In the genomic region with DNA sequence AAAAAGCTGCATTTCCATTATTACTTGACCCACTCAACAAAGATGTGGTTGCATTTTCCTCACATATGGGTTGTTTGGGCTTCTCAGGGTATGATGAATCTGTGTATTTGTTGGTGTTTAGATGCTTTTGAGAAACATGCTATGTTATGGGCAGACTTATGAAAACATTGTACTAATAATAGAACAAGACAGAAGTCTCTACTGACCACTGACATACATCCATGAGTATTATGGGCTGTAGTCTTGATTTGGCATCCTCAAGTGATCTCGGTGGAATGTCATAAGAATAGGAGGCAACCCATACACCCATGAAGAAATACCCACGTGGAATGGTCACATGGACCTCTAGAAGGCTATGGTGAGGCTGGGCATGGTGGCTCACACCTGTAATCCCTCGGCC, we compare ENCODE assay signal across 25 cellular contexts.
"Had no signal": no experiment of that assay in that cellular context is flagged by ENCODE, and none has a peak within 500 bp of the region (broad histone marks: within the 10 kb centered on the region; RNA-seq: fewer than 3 reads in every experiment).

No MANE protein-coding gene starts in this region.

- H3K27ac Mint-ChIP-seq: endodermal cell; memory B cell; mesothelial cell of epicardium; naive thymus-derived CD4-positive, alpha-beta T cell; stimulated activated naive B cell treated with anti-CD40 and anti-IgM and Interleukin-4, amounts not matched to agents 10 μg/mL and 1 μg/mL and 100 μg/mL, for 72 hours; stimulated activated naive CD8-positive, alpha-beta T cell treated with anti-CD3 and anti-CD28 coated beads, Interleukin-15, Interleukin-2, amounts not matched to agents 100 ng/mL and 50 ng/mL, for 24 hours had no signal

- H3K36me3 ChIP-seq: colonic mucosa, gastroesophageal sphincter, heart left ventricle, ovary, right lobe of liver, suprapubic skin had no signal

- H3K4me1 Mint-ChIP-seq: endodermal cell; memory B cell; mesothelial cell of epicardium; naive thymus-derived CD4-positive, alpha-beta T cell; stimulated activated naive B cell treated with anti-CD40 and anti-IgM and Interleukin-4, amounts not matched to agents 10 μg/mL and 1 μg/mL and 100 μg/mL, for 72 hours had no signal

- H3K9me3 Mint-ChIP-seq: dendritic cell treated with granulocyte-macrophage colony-stimulating factor and Interleukin-4, amounts not matched to agents 40 ng/mL and 50 ng/mL, for 4 days; endodermal cell; memory B cell; mesothelial cell of epicardium; naive thymus-derived CD4-positive, alpha-beta T cell; stimulated activated naive CD8-positive, alpha-beta T cell treated with anti-CD3 and anti-CD28 coated beads, Interleukin-15, Interleukin-2, amounts not matched to agents 100 ng/mL and 50 ng/mL, for 24 hours had no signal

- H3K27me3 ChIP-seq: colonic mucosa, gastroesophageal sphincter, heart left ventricle, hepatocyte, ovary, right lobe of liver, suprapubic skin had no signal

- H3K4me1 ChIP-seq: colonic mucosa, gastroesophageal sphincter, right lobe of liver, suprapubic skin had no signal

- H3K27me3 Mint-ChIP-seq: dendritic cell treated with granulocyte-macrophage colony-stimulating factor and Interleukin-4, amounts not matched to agents 40 ng/mL and 50 ng/mL, for 4 days; naive thymus-derived CD4-positive, alpha-beta T cell; stimulated activated naive B cell treated with anti-CD40 and anti-IgM and Interleukin-4, amounts not matched to agents 10 μg/mL and 1 μg/mL and 100 μg/mL, for 72 hours; stimulated activated naive CD8-positive, alpha-beta T cell treated with anti-CD3 and anti-CD28 coated beads, Interleukin-15, Interleukin-2, amounts not matched to agents 100 ng/mL and 50 ng/mL, for 24 hours had no signal

- H3K4me3 ChIP-seq: colonic mucosa, gastroesophageal sphincter, heart left ventricle, hepatocyte, lung, mucosa of descending colon, ovary, right lobe of liver, suprapubic skin had no signal

- H3K9me3 ChIP-seq: colonic mucosa, gastroesophageal sphincter, heart left ventricle, mucosa of descending colon, ovary, right lobe of liver, suprapubic skin had no signal

- H3K27ac ChIP-seq: colonic mucosa, epithelial cell of prostate, gastroesophageal sphincter, hepatocyte, right lobe of liver, suprapubic skin had no signal

- H3K4me3 Mint-ChIP-seq: dendritic cell treated with granulocyte-macrophage colony-stimulating factor and Interleukin-4, amounts not matched to agents 40 ng/mL and 50 ng/mL, for 4 days; endodermal cell; memory B cell; mesothelial cell of epicardium; naive thymus-derived CD4-positive, alpha-beta T cell; stimulated activated naive B cell treated with anti-CD40 and anti-IgM and Interleukin-4, amounts not matched to agents 10 μg/mL and 1 μg/mL and 100 μg/mL, for 72 hours; stimulated activated naive CD8-positive, alpha-beta T cell treated with anti-CD3 and anti-CD28 coated beads, Interleukin-15, Interleukin-2, amounts not matched to agents 100 ng/mL and 50 ng/mL, for 24 hours had no signal

- DNase-seq: colonic mucosa; effector CD8-positive, alpha-beta T cell; endodermal cell; foreskin fibroblast; heart left ventricle; kidney; mucosa of descending colon; naive thymus-derived CD4-positive, alpha-beta T cell; occipital lobe; posterior cingulate gyrus; right lobe of liver; stimulated activated naive B cell treated with anti-CD40 and anti-IgM and Interleukin-4, amounts not matched to agents 10 μg/mL and 1 μg/mL and 100 μg/mL, for 72 hours; trophoblast cell had no signal

- ATAC-seq: esophagus mucosa; gastroesophageal sphincter; left lobe of liver; mucosa of descending colon; naive thymus-derived CD4-positive, alpha-beta T cell; stimulated activated naive B cell treated with anti-CD40 and anti-IgM and Interleukin-4, amounts not matched to agents 10 μg/mL and 1 μg/mL and 100 μg/mL, for 72 hours had no signal

- H3K36me3 Mint-ChIP-seq: memory B cell; mesothelial cell of epicardium; naive thymus-derived CD4-positive, alpha-beta T cell; stimulated activated naive B cell treated with anti-CD40 and anti-IgM and Interleukin-4, amounts not matched to agents 10 μg/mL and 1 μg/mL and 100 μg/mL, for 72 hours had no signal
